8 cellular contexts compared by ENCODE assay signal in the genomic region with DNA sequence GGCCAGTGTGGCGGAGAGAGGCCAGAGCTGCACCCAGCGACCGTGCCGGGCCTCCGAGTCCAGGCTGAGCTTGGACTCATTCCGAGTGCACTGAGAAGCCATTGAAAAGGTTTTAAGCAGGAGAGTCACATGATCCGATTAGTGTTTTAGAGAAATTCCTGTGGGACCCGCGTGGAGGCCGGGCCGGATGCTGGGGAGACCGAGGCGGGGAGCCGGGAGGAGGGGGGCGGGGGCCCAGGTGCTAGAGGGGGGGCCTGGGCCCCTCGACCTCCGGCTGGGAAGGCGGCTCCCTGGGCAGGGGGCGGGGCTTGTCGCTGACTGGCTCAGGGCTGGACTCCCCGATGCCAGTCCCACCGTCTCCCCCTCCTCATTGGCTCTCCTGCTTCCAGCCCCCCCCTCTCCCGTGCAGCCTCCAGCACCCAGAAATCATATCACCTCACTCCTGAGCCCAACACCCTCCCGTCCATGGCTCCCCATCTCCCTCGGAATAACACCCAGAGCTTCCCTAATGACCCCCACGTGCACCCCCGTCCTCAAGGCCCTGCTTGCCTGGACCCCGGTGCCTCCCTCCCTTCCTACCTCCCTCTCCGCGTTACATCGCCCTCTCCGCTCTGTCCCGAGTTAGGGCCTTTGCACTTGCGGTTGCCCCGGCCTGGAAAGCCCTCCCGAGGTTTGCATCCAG. TPM values are rescaled to one million over a fixed set of nuclear protein-coding genes. Genes with fewer than 3 reads are reported as not detected.
DNase-seq lines count a peak whose midpoint lies in the region; ATAC-seq and TF ChIP-seq lines count a peak whose summit lies in the region.

No MANE protein-coding gene starts in this region.

- H3K9me3 ChIP-seq in adipocyte (ENCODE audit: control insufficient read depth, low read length) (no peaks in the 10 kb centered on the region), heart left ventricle (no peaks in the 10 kb centered on the region), parathyroid adenoma (ENCODE audit: control insufficient read depth, low read length) (no peaks in the 10 kb centered on the region)

- peak overlapping the region; percentile 83 for H2AFZ ChIP-seq in parathyroid adenoma

- H3K36me3 ChIP-seq in adipocyte (ENCODE audit: control insufficient read depth, insufficient read depth, low read length, severe bottlenecking) (no peaks in the 10 kb centered on the region), heart left ventricle (no peaks in the 10 kb centered on the region), parathyroid adenoma (ENCODE audit: control insufficient read depth, insufficient read depth, low read length) (no peaks in the 10 kb centered on the region)

- no peak for TF ChIP-seq POLR2A in heart left ventricle (IDR thresholded peaks at IDR 0.05)
- no peak for TF ChIP-seq POLR2A in erythroblast (IDR thresholded peaks at IDR 0.05; ENCODE audit: low read length)

- H3K27ac ChIP-seq in heart left ventricle = peak overlapping the region; percentile 32 to 82 (median 62)
- peak overlapping the region; percentile 62 for H3K27ac ChIP-seq in parathyroid adenoma

- H3K4me3 ChIP-seq in adipocyte (ENCODE audit: low read length) = peak overlapping the region; percentile 52
- H3K4me3 ChIP-seq in heart left ventricle = peak overlapping the region in 11 of 12 donors; percentile 15 to 51 (median 44)
- peak overlapping the region; percentile 21 for H3K4me3 ChIP-seq in parathyroid adenoma (ENCODE audit: low read depth, low read length)

- no peaks in the 10 kb centered on the region for H3K27me3 ChIP-seq in adipocyte (replicated peaks; ENCODE audit: control insufficient read depth, insufficient read depth, low read length)
- H3K27me3 ChIP-seq in heart left ventricle = peaks cover 0 to 10% (median 0%) of the 10 kb centered on the region in 9 donors
- no peaks in the 10 kb centered on the region for H3K27me3 ChIP-seq in parathyroid adenoma (ENCODE audit: control insufficient read depth, insufficient read depth, low read length)

- H3K9ac ChIP-seq in adipocyte (ENCODE audit: low read length) (peak overlapping the region; percentile 64), parathyroid adenoma (no peak overlapping the region)

- TF ChIP-seq CTCF in heart left ventricle (IDR thresholded peaks at IDR 0.05) (no peak), parathyroid adenoma (IDR thresholded peaks at IDR 0.05) (no peak)

- ATAC-seq in heart left ventricle = peak; percentile 78 to 89 (median 84)

- 1 to 3% (median 2%) methylated on average over 29 to 36 of the region's 36 CpGs for WGBS in heart left ventricle, 4 donors

- intact Hi-C loops in heart left ventricle (cut with DNase I) = loop anchor here in 4 of 10 donors (5.0 kb wide), 4 partner anchors 38 to 68 kb away; a partner anchor contains a TSS

- H3K4me2 ChIP-seq in parathyroid adenoma (ENCODE audit: low read length) = peak overlapping the region; percentile 79

- H3K79me2 ChIP-seq in parathyroid adenoma = no peaks in the 10 kb centered on the region

- peaks cover 42% of the 10 kb centered on the region for H3K4me1 ChIP-seq in adipocyte (ENCODE audit: control insufficient read depth, insufficient read depth, low read length)
- H3K4me1 ChIP-seq in heart left ventricle = peaks cover 0 to 39% (median 25%) of the 10 kb centered on the region in 12 donors
- H3K4me1 ChIP-seq in parathyroid adenoma = peaks cover 21% of the 10 kb centered on the region

- DNase-seq in NCI-H1417 (lab: John Stamatoyannopoulos, UW) (peak; percentile 78 to 88 (median 86)), NCI-H1417 treated with DMSO at 0.1 percent for 48 hours (lab: John Stamatoyannopoulos, UW) (no peak), NCI-H748 (lab: John Stamatoyannopoulos, UW; ENCODE audit: unreplicated experiment) (peak; percentile 81), adipocyte (ENCODE audit: low read depth) (peak; percentile 75), heart left ventricle (peak; percentile 88 to 91 (median 91)), amniotic stem cell (lab: John Stamatoyannopoulos, UW) (no peak), erythroblast (lab: John Stamatoyannopoulos, UW) (no peak)

RNA-seq across cellular contexts. Expression of a gene that starts 5.2 kb away (rescaled TPM):
- total RNA-seq in heart left ventricle = 10 to 100 TPM in 4 of 9 donors, 1 to 10 TPM in 5; 5.4 to 13.9 (median 9.8) TPM
- 10 to 100 TPM in 1 of 2 donors, 1 to 10 TPM in 1; 7.9 to 10.9 TPM for polyA plus RNA-seq in heart left ventricle

RNA-seq across cellular contexts. Expression of a gene that starts 13.5 kb away (rescaled TPM):
- 10 to 100 TPM; 11.2 to 15.4 (median 12.9) TPM for total RNA-seq in heart left ventricle
- polyA plus RNA-seq in heart left ventricle = 10 to 100 TPM in 1 of 2 donors, 1 to 10 TPM in 1; 10.0 to 16.7 TPM

RNA-seq across cellular contexts. Expression of a gene that starts 14.3 kb away (rescaled TPM):
- total RNA-seq in heart left ventricle = 10 to 100 TPM; 11.0 to 34.7 (median 16.5) TPM
- polyA plus RNA-seq in heart left ventricle = 10 to 100 TPM; 30.6 to 33.9 TPM

RNA-seq across cellular contexts. Expression of a gene that starts 19.6 kb away (rescaled TPM):
- 10 to 100 TPM; 11.4 to 19.1 (median 14.2) TPM for total RNA-seq in heart left ventricle
- polyA plus RNA-seq in heart left ventricle = 10 to 100 TPM; 12.0 to 24.3 TPM

RNA-seq across cellular contexts. Expression of a gene that starts 38.6 kb away (rescaled TPM):
- total RNA-seq in heart left ventricle = 10 to 100 TPM in 4 of 9 donors, 1 to 10 TPM in 5; 6.7 to 15.8 (median 9.2) TPM
- 10 to 100 TPM in 1 of 2 donors, 1 to 10 TPM in 1; 8.5 to 10.4 TPM for polyA plus RNA-seq in heart left ventricle

Comparison
In these comparisons a context has a peak if more than half of its experiments do, and no peak if none do; other contexts are left out.
1. DNase-seq: peak in NCI-H1417 (3 of 3), NCI-H748 (single experiment), adipocyte (single experiment) and heart left ventricle (5 of 5); none in NCI-H1417 treated with DMSO at 0.1 percent for 48 hours (single experiment), amniotic stem cell (single experiment) and erythroblast (0 of 2).
2. Peak in every context shown above with its lines, with median percentiles within 50 percentile points of each other: H3K4me3 ChIP-seq.